In the genomic region with DNA sequence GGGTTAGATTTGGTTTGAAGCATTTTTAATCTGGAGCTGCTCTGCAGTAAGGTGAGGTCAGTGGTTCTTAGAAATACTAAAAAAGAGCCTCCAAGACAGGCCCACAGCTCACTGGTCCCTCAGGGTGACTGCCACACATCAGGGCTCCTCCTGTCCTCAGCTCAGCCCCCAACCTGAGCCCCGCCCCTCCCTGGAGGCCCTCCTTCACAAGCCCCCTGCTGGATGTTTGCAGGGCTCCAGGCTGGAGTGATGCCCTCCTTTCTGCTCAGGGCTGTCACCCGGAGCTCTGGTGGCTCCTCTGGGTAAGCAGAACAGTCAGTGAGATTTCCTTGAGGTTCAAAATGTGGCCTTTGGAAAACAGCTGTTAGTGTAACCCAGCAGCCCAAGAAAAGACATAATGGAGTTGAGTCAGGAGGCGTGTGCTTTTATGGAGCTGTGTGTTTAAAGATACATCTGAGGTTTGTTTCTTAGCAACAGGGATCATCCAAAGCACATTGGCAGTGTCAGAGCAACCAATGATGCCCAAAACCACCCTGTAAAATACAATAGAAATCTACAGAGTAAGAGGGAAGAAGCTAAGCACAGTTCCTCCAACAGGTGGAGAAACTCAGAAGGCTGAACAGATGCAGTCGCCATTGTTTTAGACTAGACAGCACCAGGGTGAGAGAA, we compare ENCODE assay signal across 8 cellular contexts. TPM values are rescaled to one million over a fixed set of nuclear protein-coding genes. Genes with fewer than 3 reads are reported as not detected.
DNase-seq lines count a peak whose midpoint lies in the region; ATAC-seq and TF ChIP-seq lines count a peak whose summit lies in the region.

No MANE protein-coding gene starts in this region.

- H3K4me1 Mint-ChIP-seq in activated naive CD8-positive, alpha-beta T cell treated with anti-CD3 and anti-CD28 coated beads for 36 hours = peaks cover 3% of the 10 kb centered on the region
- no peaks in the 10 kb centered on the region for H3K4me1 Mint-ChIP-seq in osteocyte (ENCODE audit: unreplicated experiment)

- H3K36me3 Mint-ChIP-seq in activated naive CD8-positive, alpha-beta T cell treated with anti-CD3 and anti-CD28 coated beads for 36 hours = no peaks in the 10 kb centered on the region
- H3K36me3 Mint-ChIP-seq in osteocyte (ENCODE audit: unreplicated experiment) = no peaks in the 10 kb centered on the region

- no peak overlapping the region for H3K27ac Mint-ChIP-seq in activated naive CD8-positive, alpha-beta T cell treated with anti-CD3 and anti-CD28 coated beads for 36 hours
- no peak overlapping the region for H3K27ac Mint-ChIP-seq in osteocyte (ENCODE audit: unreplicated experiment)

- TF ChIP-seq CTCF in osteocyte (IDR thresholded peaks at IDR 0.05) = peak; percentile 20

- no peaks in the 10 kb centered on the region for H3K9me3 Mint-ChIP-seq in activated naive CD8-positive, alpha-beta T cell treated with anti-CD3 and anti-CD28 coated beads for 36 hours
- H3K9me3 Mint-ChIP-seq in osteocyte (ENCODE audit: unreplicated experiment) = no peaks in the 10 kb centered on the region

- no peak for ATAC-seq in GM21447 (IDR thresholded peaks at IDR 0.05; ENCODE audit: unreplicated experiment)
- no peak for ATAC-seq in HG02852 (IDR thresholded peaks at IDR 0.05; ENCODE audit: unreplicated experiment)
- ATAC-seq in HG03039 (IDR thresholded peaks at IDR 0.05; ENCODE audit: unreplicated experiment) = no peak

- H3K27me3 Mint-ChIP-seq in activated naive CD8-positive, alpha-beta T cell treated with anti-CD3 and anti-CD28 coated beads for 36 hours = peaks cover 11% of the 10 kb centered on the region
- peaks cover 35% of the 10 kb centered on the region for H3K27me3 Mint-ChIP-seq in osteocyte (ENCODE audit: unreplicated experiment)

- H3K4me3 Mint-ChIP-seq in activated naive CD8-positive, alpha-beta T cell treated with anti-CD3 and anti-CD28 coated beads for 36 hours = no peak overlapping the region
- H3K4me3 Mint-ChIP-seq in osteocyte (ENCODE audit: unreplicated experiment) = no peak overlapping the region

- DNase-seq in NCI-H1694 (lab: John Stamatoyannopoulos, UW) (peak; percentile 43), NCI-H1694 treated with DMSO at 0.1 percent for 48 hours (lab: John Stamatoyannopoulos, UW) (no peak), HuH-7 (ENCODE audit: low spot score) (peak; percentile 58), osteocyte (ENCODE audit: extremely low spot score, unreplicated experiment) (no peak)
- peak; percentile 46 for DNase-seq in activated naive CD8-positive, alpha-beta T cell treated with anti-CD3 and anti-CD28 coated beads for 36 hours

RNA-seq across cellular contexts. Expression of a gene that starts 21.4 kb away (rescaled TPM):
- total RNA-seq in activated naive CD8-positive, alpha-beta T cell treated with anti-CD3 and anti-CD28 coated beads for 36 hours = not detected
- total RNA-seq in osteocyte = 0.34 and 0.35 TPM in 2 replicates

Comparison
In these comparisons a context has a peak if more than half of its experiments do, and no peak if none do; other contexts are left out.
1. DNase-seq: peak in NCI-H1694 (single experiment), HuH-7 (single experiment) and activated naive CD8-positive, alpha-beta T cell treated with anti-CD3 and anti-CD28 coated beads for 36 hours (single experiment); none in NCI-H1694 treated with DMSO at 0.1 percent for 48 hours (single experiment) and osteocyte (single experiment).